In genomic region chr5:62011072-62011664, GRCh38 we compare ENCODE assay signal across 1 cellular context.
TF ChIP-seq lines count a peak whose summit lies in the region.

No MANE protein-coding gene starts in this region.

TF ChIP-seq in GM23338, 12 proteins besides CTCF, POLR2A, EP300 and RAD21 (continued from another document):
- TF ChIP-seq REST (IDR thresholded peaks at IDR 0.05; ENCODE audit: unreplicated experiment) = no peak
- no peak for TF ChIP-seq EZH2 (IDR thresholded peaks at IDR 0.05; ENCODE audit: low read depth, unreplicated experiment)
- TF ChIP-seq POLR2AphosphoS5 (IDR thresholded peaks at IDR 0.05; ENCODE audit: low read depth) = no peak
- no peak for TF ChIP-seq STAT1 (IDR thresholded peaks at IDR 0.05; ENCODE audit: unreplicated experiment)
- TF ChIP-seq ETS1 (IDR thresholded peaks at IDR 0.05) = no peak
- no peak for TF ChIP-seq ZNF462 (CRISPR knock-in tag; IDR thresholded peaks at IDR 0.05)
- no peak for TF ChIP-seq EZH2phosphoT487 (IDR thresholded peaks at IDR 0.05; ENCODE audit: unreplicated experiment)
- no peak for TF ChIP-seq CREB1 (CRISPR knock-in tag; IDR thresholded peaks at IDR 0.05; ENCODE audit: low read depth)
